Comparison of ENCODE assay signal across 11 cellular contexts in the genomic region with DNA sequence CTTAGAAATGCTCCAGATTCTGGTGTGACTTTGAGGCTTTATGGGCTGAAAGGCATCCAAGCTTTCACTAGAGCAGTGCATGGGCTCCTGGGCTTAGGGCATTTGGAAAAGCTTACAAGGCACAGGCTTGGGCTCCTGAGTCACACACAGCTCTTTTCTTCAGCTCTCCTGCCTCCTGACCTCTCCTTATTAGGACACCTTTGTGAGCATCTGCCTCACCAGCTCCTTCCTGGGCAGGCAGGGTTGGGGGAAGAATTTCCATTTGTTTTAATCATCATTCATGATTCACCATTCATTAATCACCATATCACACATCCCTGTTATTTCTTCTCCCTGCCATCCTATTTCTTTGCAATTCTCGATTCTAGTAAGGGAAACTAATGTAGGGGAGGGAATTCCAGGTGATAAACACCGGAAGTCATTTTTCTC. TPM values are rescaled to one million over a fixed set of nuclear protein-coding genes. Genes with fewer than 3 reads are reported as not detected.
DNase-seq lines count a peak whose midpoint lies in the region; TF ChIP-seq lines count a peak whose summit lies in the region.
"Had no signal": no experiment of that assay in that cellular context is flagged by ENCODE, and none has a peak within 500 bp of the region (broad histone marks: within the 10 kb centered on the region; RNA-seq: fewer than 3 reads in every experiment).

No MANE protein-coding gene starts in this region.

- intact Hi-C loops in Calu3 (cut with micrococcal nuclease; ENCODE audit: unreplicated experiment) = loop anchor here (5.0 kb wide), 3 partner anchors 43 to 88 kb away; no protein-coding TSS in a partner anchor
- intact Hi-C loops in A673 (cut with micrococcal nuclease; ENCODE audit: unreplicated experiment) = no loop called here

- no peaks in the 10 kb centered on the region for H3K36me3 ChIP-seq in MG63
- no peaks in the 10 kb centered on the region for H3K36me3 ChIP-seq in A673 (ENCODE audit: insufficient read depth, low read length, poor library complexity, severe bottlenecking)

- TF ChIP-seq CTCF in Calu3 (IDR thresholded peaks at IDR 0.05; ENCODE audit: unreplicated experiment) (no peak), A673 (conservative IDR thresholded peaks at IDR 0.05; ENCODE audit: low read depth, low read length) (no peak)

- no peaks in the 10 kb centered on the region for H3K27me3 ChIP-seq in MG63
- H3K27me3 ChIP-seq in A673 (replicated peaks; ENCODE audit: insufficient read depth, low read depth, low read length, poor library complexity) = no peaks in the 10 kb centered on the region

- peak; percentile 28 for DNase-seq in Calu3
- DNase-seq in MG63 = peak; percentile 82
- DNase-seq in dermis blood vessel endothelial cell = peak; percentile 53
- peak; percentile 51 for DNase-seq in non-pigmented ciliary epithelial cell (ENCODE audit: low read depth)
- no peak for DNase-seq in stimulated activated CD4-positive, alpha-beta T cell treated with anti-CD3 and anti-CD28 coated beads, Interleukin-4, amount 100 ng/mL, for 24 hours
- DNase-seq in NCI-H2029 treated with DMSO at 0.1 percent for 48 hours (lab: John Stamatoyannopoulos, UW) = no peak
- DNase-seq in DMS79 treated with DMSO at 0.1 percent for 48 hours (lab: John Stamatoyannopoulos, UW) = no peak
- no peak for DNase-seq in A673 (ENCODE audit: low spot score)
- DNase-seq: activated CD4-positive, alpha-beta T cell treated with anti-CD3 and anti-CD28 coated beads, Interleukin-2, amount 50 U/mL, for 1 hour; stimulated activated CD4-positive, alpha-beta T cell treated with anti-CD3 and anti-CD28 coated beads, Interleukin-4, amount 100 ng/mL, for 4 hours had no signal

- peaks cover 23% of the 10 kb centered on the region for H3K36me3 Mint-ChIP-seq in Calu3 (ENCODE audit: insufficient read depth, unreplicated experiment)

- H3K4me1 ChIP-seq in A673 (ENCODE audit: insufficient read depth, low read length, poor library complexity, severe bottlenecking) = no peaks in the 10 kb centered on the region

- H3K9me3 ChIP-seq in MG63 (no peaks in the 10 kb centered on the region), A673 (ENCODE audit: low read depth, low read length, poor library complexity, severe bottlenecking) (no peaks in the 10 kb centered on the region)

- peak overlapping the region; percentile 21 for H3K4me3 Mint-ChIP-seq in Calu3 (ENCODE audit: low read depth, unreplicated experiment)

- peak overlapping the region; percentile 83 for H3K27ac Mint-ChIP-seq in Calu3 (ENCODE audit: unreplicated experiment)

- no peaks in the 10 kb centered on the region for H3K27me3 Mint-ChIP-seq in Calu3 (ENCODE audit: unreplicated experiment)

- H3K9me3 Mint-ChIP-seq in Calu3 (ENCODE audit: low read depth, unreplicated experiment) = no peaks in the 10 kb centered on the region

- CTCF ChIA-PET in Calu3 (lab: Charles Lee) (interaction anchor here (0.8 to 2.1 kb wide), 6 partner anchors 15 to 87 kb away, joined by 3 to 8 read pairs (median 5); no protein-coding TSS in a partner anchor), A673 (lab: Charles Lee) (no interaction called here)

- BruUV-seq in Calu3 (replicated peaks; lab: Mats Ljungman, UMichigan) (no TSS peak), A673 (replicated peaks; lab: Mats Ljungman, UMichigan) (no TSS peak)

- POLR2A ChIA-PET in A673 (lab: Charles Lee; ENCODE audit: low non-redundant PET) = interaction anchor here (0.6 kb wide), 1 partner anchor 756 kb away, joined by 3 read pairs; no protein-coding TSS in a partner anchor

- peaks cover 73% of the 10 kb centered on the region for H3K4me1 Mint-ChIP-seq in Calu3 (ENCODE audit: low read depth, unreplicated experiment)

- H3K27ac ChIP-seq in A673 (ENCODE audit: low read depth, low read length, poor library complexity, severe bottlenecking) = no peak overlapping the region

- H3K4me3 ChIP-seq in MG63 = no peak overlapping the region
- no peak overlapping the region for H3K4me3 ChIP-seq in A673 (ENCODE audit: low read depth, low read length, poor library complexity, severe bottlenecking)

RNA-seq across cellular contexts. Expression of gene CDCP1, which starts 22.3 kb away (rescaled TPM):
- total RNA-seq in Calu3 (2022) (66.4 and 66.9 TPM in 2 replicates), dermis blood vessel endothelial cell (0.09 and 0.17 TPM in 2 replicates), A673 (2021) (0.13 and 0.70 TPM in 2 replicates)
- total RNA-seq in MG63 (2014; rRNA removed; shearing (Covaris generic); ENCODE audit: low replicate concordance) = 0.03 and 1.3 TPM in 2 replicates
- total RNA-seq: G401 had no signal

Comparison
In these comparisons a context has a peak if more than half of its experiments do, and no peak if none do; other contexts are left out.
1. DNase-seq: peak in Calu3 (single experiment), MG63 (single experiment), dermis blood vessel endothelial cell (single experiment) and non-pigmented ciliary epithelial cell (single experiment); none in stimulated activated CD4-positive, alpha-beta T cell treated with anti-CD3 and anti-CD28 coated beads, Interleukin-4, amount 100 ng/mL, for 24 hours (single experiment), NCI-H2029 treated with DMSO at 0.1 percent for 48 hours (single experiment), DMS79 treated with DMSO at 0.1 percent for 48 hours (single experiment) and A673 (single experiment).
2. RNA of gene CDCP1, which starts 22.3 kb away (total RNA-seq): 66.4 to 66.9 TPM in Calu3; 0.09 to 0.17 TPM in dermis blood vessel endothelial cell, 0.13 to 0.70 TPM in A673 and 0.03 to 1.3 TPM in MG63; every median in the first group is over 10 times any median in the second.